In genomic region chr9:27527702-27528277, GRCh38 we compare ENCODE assay signal across 9 cellular contexts. TPM values are rescaled to one million over a fixed set of nuclear protein-coding genes. Genes with fewer than 3 reads are reported as not detected.
DNase-seq lines count a peak whose midpoint lies in the region; ATAC-seq and TF ChIP-seq lines count a peak whose summit lies in the region.
"Had no signal": no experiment of that assay in that cellular context is flagged by ENCODE, and none has a peak within 500 bp of the region (broad histone marks: within the 10 kb centered on the region; RNA-seq: fewer than 3 reads in every experiment).

No MANE protein-coding gene starts in this region.

- H3K27ac ChIP-seq in H9 (ENCODE audit: insufficient read length, low read depth, low read length), result no peak overlapping the region
- peak overlapping the region; percentile 67 for H3K27ac ChIP-seq in skeletal muscle tissue (ENCODE audit: low read depth, low read length)
- H3K27ac ChIP-seq in OCI-LY7 (ENCODE audit: low read depth, low read length, poor library complexity, severe bottlenecking), result no peak overlapping the region

- peaks cover 9% of the 10 kb centered on the region for H3K23me2 ChIP-seq in H9 (ENCODE audit: insufficient read length, low read depth, low read length, poor library complexity, severe bottlenecking)

- H2BK15ac ChIP-seq in H9 (ENCODE audit: low read depth, low read length), result no peak overlapping the region

- H2AFZ ChIP-seq in H9 (ENCODE audit: low read length) (no peak overlapping the region), OCI-LY7 (ENCODE audit: low read length) (no peak overlapping the region)

- no peak overlapping the region for H4K91ac ChIP-seq in H9 (ENCODE audit: insufficient read length, low read depth, low read length)

- peak overlapping the region; percentile 78 for H3K4me2 ChIP-seq in H9 (ENCODE audit: insufficient read depth, insufficient read length, low read length)
- H3K4me2 ChIP-seq in OCI-LY7 (ENCODE audit: low read length), result no peak overlapping the region

- no peak overlapping the region for H3K56ac ChIP-seq in H9 (ENCODE audit: insufficient read length, low read depth, low read length)

- no peak overlapping the region for H3T11ph ChIP-seq in H9 (ENCODE audit: low read length)

- H3K9me3 ChIP-seq in H9 (ENCODE audit: control insufficient read depth, low read depth, low read length) (no peaks in the 10 kb centered on the region), iPS-18c (ENCODE audit: control insufficient read depth, insufficient read depth, low read length) (no peaks in the 10 kb centered on the region), skeletal muscle tissue (ENCODE audit: control insufficient read depth in 3 of 3, low read length in 3 of 3) (no peaks in the 10 kb centered on the region), OCI-LY7 (ENCODE audit: low read length) (no peaks in the 10 kb centered on the region)

- ATAC-seq in GM21717 (IDR thresholded peaks at IDR 0.05; ENCODE audit: unreplicated experiment), result no peak
- ATAC-seq in GM18519 (IDR thresholded peaks at IDR 0.05; ENCODE audit: low FRiP score, unreplicated experiment), result no peak

- no peaks in the 10 kb centered on the region for H3K79me1 ChIP-seq in H9 (ENCODE audit: insufficient read depth, low read depth, low read length, poor library complexity, severe bottlenecking)

- no peak overlapping the region for H3K18ac ChIP-seq in H9 (ENCODE audit: insufficient read length, low read depth, low read length)

- H3K36me3 ChIP-seq in skeletal muscle tissue (ENCODE audit: control insufficient read depth in 3 of 3, insufficient read depth in 3 of 3, low read length in 3 of 3) (no peaks in the 10 kb centered on the region), OCI-LY7 (ENCODE audit: insufficient read depth, low read length) (no peaks in the 10 kb centered on the region)

- H3K4me3 Mint-ChIP-seq in H9, result peak overlapping the region; percentile 92 to 98

- no peak overlapping the region for H2BK5ac ChIP-seq in H9 (ENCODE audit: insufficient read length, low read length)

- H4K8ac ChIP-seq in H9 (replicated peaks; ENCODE audit: insufficient read length, low read depth, low read length), result no peak overlapping the region

- no peaks in the 10 kb centered on the region for H3K27me3 ChIP-seq in H9 (ENCODE audit: insufficient read depth, low read length)
- no peaks in the 10 kb centered on the region for H3K27me3 ChIP-seq in skeletal muscle tissue (ENCODE audit: control insufficient read depth in 3 of 3, insufficient read depth in 3 of 3, low read length in 3 of 3)

- no peak for TF ChIP-seq CTCF in H9 (conservative IDR thresholded peaks at IDR 0.05)
- TF ChIP-seq CTCF in astrocyte of the cerebellum (IDR thresholded peaks at IDR 0.05; ENCODE audit: low read depth, low read length, missing control alignments), result no peak
- no peak for TF ChIP-seq CTCF in OCI-LY7 (conservative IDR thresholded peaks at IDR 0.05; ENCODE audit: low read length)

- BruUV-seq in OCI-LY7 (replicated peaks; lab: Mats Ljungman, UMichigan), result no TSS peak

- no peak overlapping the region for H2BK120ac ChIP-seq in H9 (ENCODE audit: low read depth, low read length, poor library complexity, severe bottlenecking)

- DNase-seq in H9 (no peak), astrocyte of the cerebellum (ENCODE audit: low read depth) (no peak), NCI-H82 treated with DMSO at 0.1 percent for 48 hours (lab: John Stamatoyannopoulos, UW; ENCODE audit: unreplicated experiment) (no peak), OCI-LY7 (ENCODE audit: low spot score) (no peak)

- WGBS in H9 (ENCODE audit: extremely low coverage, insufficient read length, low lambda C conversion rate), result no CpG with 5 or more reads among the region's 17 CpGs

- H4K5ac ChIP-seq in H9 (ENCODE audit: insufficient read length, low read depth, low read length), result no peak overlapping the region

- in situ Hi-C loops in astrocyte of the cerebellum (cut with HindIII; ENCODE audit: low sequenced_read_pairs), result no loop called here

- no peak overlapping the region for H2BK12ac ChIP-seq in H9 (ENCODE audit: insufficient read length, low read depth, low read length)

- no peaks in the 10 kb centered on the region; the same call in 1 of the 2 replicates for H3K4me1 ChIP-seq in H9 (ENCODE audit: insufficient read depth, low read length)
- H3K4me1 ChIP-seq in skeletal muscle tissue (ENCODE audit: control insufficient read depth in 3 of 3, insufficient read depth in 3 of 3, low read length in 3 of 3), result peaks cover 6 to 16% (median 6%) of the 10 kb centered on the region in 3 donors
- H3K4me1 ChIP-seq in OCI-LY7 (ENCODE audit: insufficient read depth, low read length, poor library complexity, severe bottlenecking), result peaks cover 5% of the 10 kb centered on the region

- H3K4me3 ChIP-seq in astrocyte of the cerebellum (ENCODE audit: low read depth, low read length), result peak overlapping the region; percentile 54
- H3K4me3 ChIP-seq in iPS-18c (ENCODE audit: insufficient read depth, low read depth, low read length), result peak overlapping the region; percentile 86
- peak overlapping the region; percentile 79 to 81 (median 79) for H3K4me3 ChIP-seq in skeletal muscle tissue (ENCODE audit: low read length in 3 of 3)
- no peak overlapping the region for H3K4me3 ChIP-seq in OCI-LY7 (ENCODE audit: low read depth, low read length, poor library complexity, severe bottlenecking)

- H3K23ac ChIP-seq in H9 (ENCODE audit: insufficient read length, low read depth, low read length), result no peak overlapping the region

- H3K4me1 Mint-ChIP-seq in H9, result peaks cover 33 to 41% of the 10 kb centered on the region in 2 experiments

- peak overlapping the region; percentile 90 to 94 (median 94) for H3K27ac Mint-ChIP-seq in H9

- peaks cover 0 to 7% (median 1%) of the 10 kb centered on the region in 3 experiments; a peak in 3 of 7 replicates for H3K36me3 Mint-ChIP-seq in H9 (ENCODE audit: insufficient read depth in 1 of 3, low read depth in 3 of 3)

- CTCF ChIA-PET in OCI-LY7 (lab: Charles Lee; ENCODE audit: unreplicated experiment), result no interaction called here

- no peaks in the 10 kb centered on the region for H3K9me3 Mint-ChIP-seq in H9

- no peak overlapping the region for H3K4ac ChIP-seq in H9 (ENCODE audit: low read depth, low read length)

- H3K9ac ChIP-seq in H9 (ENCODE audit: extremely low read depth, insufficient read length, low read length) (peak overlapping the region; percentile 51), skeletal muscle tissue (ENCODE audit: low read depth in 1 of 3, low read length in 3 of 3) (peak overlapping the region; percentile 7 to 90 (median 80))

- intact Hi-C loops in OCI-LY7 (cut with micrococcal nuclease; ENCODE audit: unreplicated experiment), result no loop called here

- peaks cover 2% of the 10 kb centered on the region for H3K27me3 Mint-ChIP-seq in H9 (ENCODE audit: low read depth)

- H3K9me2 ChIP-seq in OCI-LY7 (ENCODE audit: insufficient read depth, low read length), result no peaks in the 10 kb centered on the region

- POLR2A ChIA-PET in OCI-LY7 (lab: Charles Lee), result no interaction called here

- no peak overlapping the region for H2AK5ac ChIP-seq in H9 (ENCODE audit: insufficient read length, low read length)

- H3K14ac ChIP-seq in H9 (ENCODE audit: insufficient read depth, low read length), result no peak overlapping the region

- no peaks in the 10 kb centered on the region for H4K20me1 ChIP-seq in H9 (ENCODE audit: control insufficient read depth, insufficient read depth, insufficient read length)
- no peaks in the 10 kb centered on the region for H4K20me1 ChIP-seq in OCI-LY7 (ENCODE audit: insufficient read depth, low read length)

- H3K79me2 ChIP-seq in H9 (ENCODE audit: insufficient read depth, low read length) (no peaks in the 10 kb centered on the region), OCI-LY7 (ENCODE audit: insufficient read depth, low read depth, low read length) (no peaks in the 10 kb centered on the region)

- no peak overlapping the region for H2BK20ac ChIP-seq in H9 (ENCODE audit: low read depth, low read length, poor library complexity, severe bottlenecking)

RNA-seq across cellular contexts. Expression of gene MOB3B, which starts 1.8 kb away (rescaled TPM):
- total RNA-seq in H9 (2021) (9.8 and 10.6 TPM in 2 replicates), skeletal muscle tissue (1.0 TPM), OCI-LY7 (2022) (0.04 TPM in 1 of 2 replicates, not detected in the other)
- not detected in 2 replicates for total RNA-seq in OCI-LY7 (2014; rRNA removed; shearing (Covaris generic))

RNA-seq across cellular contexts. Expression of gene IFNK, which starts 3.7 kb away (rescaled TPM):
- total RNA-seq in H9 (2021), result not detected in 2 replicates
- total RNA-seq in skeletal muscle tissue, result not detected
- not detected in 2 replicates for total RNA-seq in OCI-LY7 (2014; rRNA removed; shearing (Covaris generic))
- total RNA-seq in OCI-LY7 (2022), result not detected in 2 replicates
- total RNA-seq: T-helper 2 cell treated with Interferon-gamma antibody and Interleukin-4, amounts not matched to agents 100 ng/mL and 5 ng/mL, for 36 hours had no signal

RNA-seq across cellular contexts. Expression of gene C9orf72, which starts 45.5 kb away (rescaled TPM):
- 17.0 and 18.3 TPM in 2 replicates for total RNA-seq in H9 (2021)
- total RNA-seq in skeletal muscle tissue, result 15.1 TPM
- 9.8 and 12.3 TPM in 2 replicates for total RNA-seq in OCI-LY7 (2014; rRNA removed; shearing (Covaris generic))
- total RNA-seq in OCI-LY7 (2022), result 15.8 and 16.4 TPM in 2 replicates
